Comparison of ENCODE assay signal across 22 cellular contexts in the genomic region with DNA sequence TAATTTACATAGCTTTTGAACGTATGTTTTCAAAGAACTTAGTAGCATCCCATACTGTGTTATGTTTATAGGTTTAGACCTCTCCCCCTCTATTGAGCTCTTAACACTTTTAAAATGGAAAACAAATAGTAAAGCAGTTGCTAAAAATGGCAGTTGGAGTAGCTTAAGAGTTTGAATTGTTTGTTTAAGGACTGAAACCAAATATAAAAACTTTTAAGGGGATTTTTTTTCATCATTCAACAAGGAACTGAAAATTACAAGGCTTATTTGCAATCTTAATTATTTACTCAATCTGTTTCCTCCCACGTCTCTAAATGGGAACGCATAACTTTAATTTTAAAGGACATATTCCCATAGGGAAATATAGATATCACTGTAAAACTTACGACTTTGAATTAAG. TPM values are rescaled to one million over a fixed set of nuclear protein-coding genes. Genes with fewer than 3 reads are reported as not detected.
A peak's percentile ranks its signal among the peaks of the same experiment; 100 is the strongest.
DNase-seq lines count a peak whose midpoint lies in the region; ATAC-seq, FAIRE-seq and TF ChIP-seq lines count a peak whose summit lies in the region.
"Had no signal": no experiment of that assay in that cellular context is flagged by ENCODE, and none has a peak within 500 bp of the region (broad histone marks: within the 10 kb centered on the region; RNA-seq: fewer than 3 reads in every experiment).

No MANE protein-coding gene starts in this region.

- peaks cover 69 to 96% (median 90%) of the 10 kb centered on the region in 11 experiments for H3K27me3 ChIP-seq in BLaER1 treated with 17β-estradiol and CSF1 and Interleukin-3, amounts not matched to agents 10 nM and 100 nM
- no peaks in the 10 kb centered on the region for H3K27me3 ChIP-seq in Loucy (ENCODE audit: insufficient read depth, low read length, poor library complexity, severe bottlenecking)
- H3K27me3 ChIP-seq in GM12878 (replicated peaks in 1 of 2; ENCODE audit: control insufficient read depth in 2 of 2, insufficient read depth in 2 of 2, low read length in 1 of 2) = peaks cover 5 to 16% of the 10 kb centered on the region in 2 experiments

- no peak overlapping the region for H2AFZ ChIP-seq in Loucy (ENCODE audit: low read length)
- H2AFZ ChIP-seq in GM12878 (ENCODE audit: control insufficient read depth, low read depth, low read length) = no peak overlapping the region
- H2AFZ ChIP-seq: PC-9 had no signal

- in situ Hi-C loops in GM12878 (cut with MboI) = no loop called here

- TF ChIP-seq POLR2A in GM12892 (IDR thresholded peaks at IDR 0.05; ENCODE audit: low read depth, low read length) (no peak), GM12878 (IDR thresholded peaks at IDR 0.05; ENCODE audit: low read depth, low read length) (no peak)

- no peaks in the 10 kb centered on the region for H3K9me2 ChIP-seq in Loucy (replicated peaks; ENCODE audit: low read depth, low read length)

- FAIRE-seq in GM12892 (lab: Jason Lieb, UNC) (peak; percentile 77), GM12878 (lab: Jason Lieb, UNC) (no peak)
- FAIRE-seq: A204.1, H54 had no signal

- H3K36me3 ChIP-seq in BLaER1 treated with 17β-estradiol and CSF1 and Interleukin-3, amounts not matched to agents 10 nM and 100 nM = no peaks in the 10 kb centered on the region
- H3K36me3 ChIP-seq in Loucy (ENCODE audit: insufficient read depth, low read length) (no peaks in the 10 kb centered on the region), GM12878 (ENCODE audit: control insufficient read depth in 2 of 2, insufficient read depth in 2 of 2, low read length in 1 of 2) (no peaks in the 10 kb centered on the region)
- H3K36me3 ChIP-seq: BE2C had no signal

- ATAC-seq in GM12878 = peak; percentile 8
- no peak for ATAC-seq in GM19397 (IDR thresholded peaks at IDR 0.05; ENCODE audit: unreplicated experiment)
- ATAC-seq in HG02798 (IDR thresholded peaks at IDR 0.05; ENCODE audit: poor library complexity, unreplicated experiment) = no peak
- no peak for ATAC-seq in GM19467 (IDR thresholded peaks at IDR 0.05; ENCODE audit: unreplicated experiment)
- ATAC-seq: SK-N-SH treated with all-trans-retinoic acid at 6 μM for 48 hours had no signal

- H4K20me1 ChIP-seq in BLaER1 treated with 17β-estradiol and CSF1 and Interleukin-3, amounts not matched to agents 10 nM and 100 nM = peaks cover 0 to 15% (median 0%) of the 10 kb centered on the region in 11 experiments; a peak in 7 of 22 replicates
- H4K20me1 ChIP-seq in Loucy (ENCODE audit: insufficient read depth, low read length, poor library complexity, severe bottlenecking) (no peaks in the 10 kb centered on the region), GM12878 (ENCODE audit: control insufficient read depth, insufficient read depth) (no peaks in the 10 kb centered on the region)

- peaks cover 12 to 22% (median 14%) of the 10 kb centered on the region in 11 experiments; a peak in 20 of 22 replicates for H3K9me3 ChIP-seq in BLaER1 treated with 17β-estradiol and CSF1 and Interleukin-3, amounts not matched to agents 10 nM and 100 nM (replicated peaks in 1 of 11)
- H3K9me3 ChIP-seq in Loucy (ENCODE audit: insufficient read depth, low read depth, low read length) (no peaks in the 10 kb centered on the region), GM12878 (replicated peaks; ENCODE audit: control insufficient read depth, insufficient read depth, low read length) (peaks cover 4% of the 10 kb centered on the region; the same call in 1 of the 3 replicates)
- H3K9me3 ChIP-seq: BE2C had no signal

- peak overlapping the region in 9 of 11 experiments; percentile 25 to 98 (median 96); a peak in 18 of 22 replicates for H3K27ac ChIP-seq in BLaER1 treated with 17β-estradiol and CSF1 and Interleukin-3, amounts not matched to agents 10 nM and 100 nM
- no peak overlapping the region for H3K27ac ChIP-seq in GM12878 (ENCODE audit: control insufficient read depth, insufficient read depth)
- H3K27ac ChIP-seq: PC-9, RWPE1 had no signal

- peak overlapping the region in 3 of 10 experiments; percentile 27 to 35 (median 35); a peak in 4 of 20 replicates for H3K4me3 ChIP-seq in BLaER1 treated with 17β-estradiol and CSF1 and Interleukin-3, amounts not matched to agents 10 nM and 100 nM
- H3K4me3 ChIP-seq in Loucy (ENCODE audit: low read length, poor library complexity, severe bottlenecking) (peak overlapping the region; percentile 47), GM12878 (no peak overlapping the region)
- H3K4me3 ChIP-seq: PC-9 had no signal

- intact Hi-C loops in GM12878 (cut with micrococcal nuclease; ENCODE audit: unreplicated experiment) = loop anchor here (5.0 kb wide), 1 partner anchor 379 kb away; no protein-coding TSS in a partner anchor

- BruUV-seq in GM12878 (replicated peaks; lab: Mats Ljungman, UMichigan) = no TSS peak

- no peak for TF ChIP-seq RAD21 in GM12878 (IDR thresholded peaks at IDR 0.05; ENCODE audit: insufficient read depth, low read depth, low read length)

- H3K79me2 ChIP-seq in Loucy (ENCODE audit: insufficient read depth, low read length) = peaks cover 28% of the 10 kb centered on the region
- no peaks in the 10 kb centered on the region for H3K79me2 ChIP-seq in GM12878 (ENCODE audit: control insufficient read depth, insufficient read depth, low read length)

- no peak overlapping the region for H3K27ac Mint-ChIP-seq in activated T-cell treated with anti-CD3 and anti-CD28 coated beads, Interleukin-2, amount 50 U/mL, for 24 hours
- H3K27ac Mint-ChIP-seq: HFFc6 had no signal

- H3K27me3 Mint-ChIP-seq in activated T-cell treated with anti-CD3 and anti-CD28 coated beads, Interleukin-2, amount 50 U/mL, for 24 hours = peaks cover 82% of the 10 kb centered on the region

- no peaks in the 10 kb centered on the region for H3K36me3 Mint-ChIP-seq in activated T-cell treated with anti-CD3 and anti-CD28 coated beads, Interleukin-2, amount 50 U/mL, for 24 hours (ENCODE audit: low read depth)

- POLR2A ChIA-PET in GM12878 (lab: Charles Lee) = interaction anchor here (0.9 kb wide), 1 partner anchor 35 kb away, joined by 5 read pairs; no protein-coding TSS in a partner anchor

- H3K9me3 Mint-ChIP-seq in activated T-cell treated with anti-CD3 and anti-CD28 coated beads, Interleukin-2, amount 50 U/mL, for 24 hours = peaks cover 11% of the 10 kb centered on the region

- H3K9ac ChIP-seq in BLaER1 treated with 17β-estradiol and CSF1 and Interleukin-3, amounts not matched to agents 10 nM and 100 nM = peak overlapping the region in 8 of 11 experiments; percentile 17 to 97 (median 76); a peak in 13 of 22 replicates
- peak overlapping the region; percentile 90 for H3K9ac ChIP-seq in Loucy (ENCODE audit: low read depth, low read length, poor library complexity, severe bottlenecking)
- no peak overlapping the region for H3K9ac ChIP-seq in GM12878 (ENCODE audit: control insufficient read depth, insufficient read depth, low read length)

- SMC1A ChIA-PET in GM12878 (lab: Charles Lee; ENCODE audit: uncharacterized antibody, unreplicated experiment) = interaction anchor here (0.7 to 2.0 kb wide), 12 partner anchors 12 to 142 kb away, joined by 3 to 9 read pairs (median 4); a partner anchor contains a TSS

- no peak for TF ChIP-seq CTCF in Loucy (conservative IDR thresholded peaks at IDR 0.05; ENCODE audit: low read length)
- no peak for TF ChIP-seq CTCF in GM12878 (IDR thresholded peaks at IDR 0.05 in 2 of 3, conservative IDR thresholded peaks at IDR 0.05 in 1 of 3; ENCODE audit: control insufficient read depth in 2 of 3, extremely low read depth in 1 of 3, insufficient read depth in 1 of 3, low read depth in 3 of 3, low read length in 3 of 3)

- peaks cover 28% of the 10 kb centered on the region for H3K4me1 Mint-ChIP-seq in activated T-cell treated with anti-CD3 and anti-CD28 coated beads, Interleukin-2, amount 50 U/mL, for 24 hours (ENCODE audit: low read depth)

- H3K4me1 ChIP-seq in BLaER1 treated with 17β-estradiol and CSF1 and Interleukin-3, amounts not matched to agents 10 nM and 100 nM = peaks cover 23 to 49% (median 42%) of the 10 kb centered on the region in 10 experiments
- peaks cover 42% of the 10 kb centered on the region for H3K4me1 ChIP-seq in Loucy (ENCODE audit: insufficient read depth, low read length, poor library complexity, severe bottlenecking)
- H3K4me1 ChIP-seq in GM12878 (ENCODE audit: control insufficient read depth, insufficient read depth, low read length) = peaks cover 16% of the 10 kb centered on the region
- H3K4me1 ChIP-seq: BE2C had no signal

- peaks cover 3% of the 10 kb centered on the region; the same call in 1 of the 2 replicates for H3F3A ChIP-seq in Loucy (ENCODE audit: low read depth)

- CTCF ChIA-PET in GM12878 (lab: Yijun Ruan, JAX) = interaction anchor here (1.0 kb wide), 1 partner anchor 21 kb away, joined by 3 read pairs; no protein-coding TSS in a partner anchor

- RAD21 ChIA-PET in GM12878 (lab: Charles Lee; ENCODE audit: unreplicated experiment) = interaction anchor here (0.6 to 3.7 kb wide), 9 partner anchors 19 to 390 kb away, joined by 3 to 16 read pairs (median 4); a partner anchor contains a TSS

- H3K4me2 ChIP-seq in BLaER1 treated with 17β-estradiol and CSF1 and Interleukin-3, amounts not matched to agents 10 nM and 100 nM = peak overlapping the region; percentile 55 to 88 (median 75); a peak in 21 of 22 replicates
- peak overlapping the region; percentile 73 for H3K4me2 ChIP-seq in Loucy (ENCODE audit: low read depth, low read length, poor library complexity, severe bottlenecking)
- H3K4me2 ChIP-seq in GM12878 (ENCODE audit: control insufficient read depth, insufficient read depth) = peak overlapping the region; percentile 13; the same call in 1 of the 2 replicates
- H3K4me2 ChIP-seq: PC-9 had no signal

- no peak overlapping the region for H3K4me3 Mint-ChIP-seq in activated T-cell treated with anti-CD3 and anti-CD28 coated beads, Interleukin-2, amount 50 U/mL, for 24 hours
- H3K4me3 Mint-ChIP-seq: HFFc6 had no signal

- 0 out of 4 replicates have a peak, but pooled peaks have one; percentile 33 to 34 for TF ChIP-seq EP300 in GM12878 (IDR thresholded peaks at IDR 0.05; ENCODE audit: borderline replicate concordance in 1 of 2, control insufficient read depth in 1 of 2, low read depth in 2 of 2, low read length in 2 of 2)

- 2% methylated on average over 4 of the region's 4 CpGs for WGBS in GM12878 (ENCODE audit: insufficient coverage, insufficient replicate concordance, low lambda C conversion rate, missing lambda C conversion rate)

- DNase-seq in GM12892 (ENCODE audit: insufficient read length) (no peak), GM12878 (ENCODE audit: low read depth, low spot score) (no peak)
- DNase-seq in activated T-cell treated with anti-CD3 and anti-CD28 coated beads, Interleukin-2, amount 50 U/mL, for 24 hours = no peak
- DNase-seq: BE2C; CD8-positive, alpha-beta memory T cell; HFFc6; NCI-H1436; NCI-H1930; NCI-H226; NCI-H524 treated with DMSO at 0.1 percent for 48 hours; PC-9; SIG-M5; T-helper 1 cell had no signal

RNA-seq across cellular contexts. Expression of a gene that starts 1.5 kb away (rescaled TPM):
- polyA plus RNA-seq in GM12892 (2012; ENCODE audit: missing spikeins) = 0.17 TPM
- total RNA-seq in GM12878 (2013; cell fraction: nucleolus; rRNA removed) = 0.21 and 0.49 TPM in 2 replicates
- 0.27 and 0.51 TPM in 2 replicates for total RNA-seq in GM12878 (2014; rRNA removed)
- 0.40 and 0.60 TPM in 2 replicates for total RNA-seq in GM12878 (2014; rRNA removed; fragmentation: Illumina TruSeq; extraction: Trizol)
- total RNA-seq in GM12878 (2021) = 0.21 and 0.36 TPM in 2 replicates
- polyA plus RNA-seq in GM12878 (2011; ENCODE audit: low read depth) = 0.10 TPM
- polyA plus RNA-seq in GM12878 (2011; rRNA removed) = 0.34 and 0.71 TPM in 2 replicates
- 0.16 and 0.25 TPM in 2 replicates for polyA plus RNA-seq in GM12878 (2011; cell fraction: cytosol; rRNA removed)
- 0.30 and 0.38 TPM in 2 replicates for polyA plus RNA-seq in GM12878 (2011; cell fraction: nucleus; rRNA removed)
- 0.21 and 0.24 TPM in 2 replicates for polyA plus RNA-seq in GM12878 (2012)
- polyA plus RNA-seq in GM12878 (2014; fragmentation: Illumina TruSeq; extraction: Trizol) = 0.53 and 0.95 TPM in 2 replicates
- polyA plus RNA-seq in GM12878 (2014; fragmentation: Nextera tagmentation; extraction: Ambion mirVana) = under 1 TPM; 0.13 to 0.26 TPM
- 0.65 and 0.99 TPM in 2 replicates for polyA plus RNA-seq in GM12878 (2014; rRNA removed)
- polyA plus RNA-seq in GM12878 (2016; fragmentation: Nextera tagmentation; extraction: Ambion mirVana) = under 1 TPM in 1 of 2 experiments, not detected in 1; 0.43 TPM
- polyA minus RNA-seq in GM12878 (2011; rRNA and poly(A)+ RNA removed) = 0.21 and 0.22 TPM in 2 replicates
- not detected in 2 replicates for polyA minus RNA-seq in GM12878 (2011; cell fraction: cytosol; rRNA and poly(A)+ RNA removed)
- 0.36 TPM in 1 of 2 replicates, not detected in the other for polyA minus RNA-seq in GM12878 (2011; cell fraction: nucleus; rRNA and poly(A)+ RNA removed)
- total RNA-seq: HFFc6, PC-9 had no signal
- polyA plus RNA-seq: CD8-positive, alpha-beta memory T cell had no signal

RNA-seq across cellular contexts. Expression of a gene that starts 22.9 kb away (rescaled TPM):
- polyA plus RNA-seq in GM12892 (2012; ENCODE audit: missing spikeins) = 34.8 TPM
- 43.7 and 47.2 TPM in 2 replicates for total RNA-seq in GM12878 (2013; cell fraction: nucleolus; rRNA removed)
- total RNA-seq in GM12878 (2014; rRNA removed) (27.5 and 34.6 TPM in 2 replicates), GM12878 (2014; rRNA removed; fragmentation: Illumina TruSeq; extraction: Trizol) (31.5 and 32.4 TPM in 2 replicates), GM12878 (2021) (29.1 and 29.4 TPM in 2 replicates)
- polyA plus RNA-seq in GM12878 (2011; ENCODE audit: low read depth) = 10.5 TPM
- polyA plus RNA-seq in GM12878 (2011; rRNA removed) (49.7 and 70.6 TPM in 2 replicates), GM12878 (2014; fragmentation: Illumina TruSeq; extraction: Trizol) (32.1 and 39.0 TPM in 2 replicates), GM12878 (2014; fragmentation: Nextera tagmentation; extraction: Ambion mirVana) (10 to 100 TPM in 1 of 2 experiments, 1 to 10 TPM in 1; 8.0 to 12.4 TPM), GM12878 (2014; rRNA removed) (24.2 and 24.6 TPM in 2 replicates), GM12878 (2016; fragmentation: Nextera tagmentation; extraction: Ambion mirVana) (10 to 100 TPM; 17.4 to 19.5 TPM)
- polyA plus RNA-seq in GM12878 (2011; cell fraction: cytosol; rRNA removed) = 20.6 and 22.9 TPM in 2 replicates
- polyA plus RNA-seq in GM12878 (2011; cell fraction: nucleus; rRNA removed) = 77.8 and 78.2 TPM in 2 replicates
- polyA plus RNA-seq in GM12878 (2012) = 25.9 and 26.9 TPM in 2 replicates
- polyA minus RNA-seq in GM12878 (2011; rRNA and poly(A)+ RNA removed) = 47.5 and 83.2 TPM in 2 replicates
- 16.7 and 33.9 TPM in 2 replicates for polyA minus RNA-seq in GM12878 (2011; cell fraction: cytosol; rRNA and poly(A)+ RNA removed)
- polyA minus RNA-seq in GM12878 (2011; cell fraction: nucleus; rRNA and poly(A)+ RNA removed) = 18.1 and 22.3 TPM in 2 replicates

RNA-seq across cellular contexts. Expression of a gene that starts 27.6 kb away (rescaled TPM):
- 111 TPM for polyA plus RNA-seq in GM12892 (2012; ENCODE audit: missing spikeins)
- 52.1 and 56.3 TPM in 2 replicates for total RNA-seq in GM12878 (2013; cell fraction: nucleolus; rRNA removed)
- 65.3 and 70.9 TPM in 2 replicates for total RNA-seq in GM12878 (2014; rRNA removed)
- 64.5 and 72.3 TPM in 2 replicates for total RNA-seq in GM12878 (2014; rRNA removed; fragmentation: Illumina TruSeq; extraction: Trizol)
- total RNA-seq in GM12878 (2021) = 68.0 and 74.3 TPM in 2 replicates
- 65.1 TPM for polyA plus RNA-seq in GM12878 (2011; ENCODE audit: low read depth)
- 101 and 151 TPM in 2 replicates for polyA plus RNA-seq in GM12878 (2011; rRNA removed)
- polyA plus RNA-seq in GM12878 (2011; cell fraction: cytosol; rRNA removed) = 33.9 and 35.7 TPM in 2 replicates
- 63.7 and 81.5 TPM in 2 replicates for polyA plus RNA-seq in GM12878 (2011; cell fraction: nucleus; rRNA removed)
- 65.2 and 75.4 TPM in 2 replicates for polyA plus RNA-seq in GM12878 (2012)
- polyA plus RNA-seq in GM12878 (2014; fragmentation: Illumina TruSeq; extraction: Trizol) = 68.1 and 74.9 TPM in 2 replicates
- polyA plus RNA-seq in GM12878 (2014; fragmentation: Nextera tagmentation; extraction: Ambion mirVana) = 100 to 1,000 TPM; 238 to 248 TPM
- polyA plus RNA-seq in GM12878 (2014; rRNA removed) = 60.9 and 64.7 TPM in 2 replicates
- polyA plus RNA-seq in GM12878 (2016; fragmentation: Nextera tagmentation; extraction: Ambion mirVana) = 100 to 1,000 TPM; 171 to 205 TPM
- 16.1 and 21.0 TPM in 2 replicates for polyA minus RNA-seq in GM12878 (2011; rRNA and poly(A)+ RNA removed)
- 2.5 and 4.7 TPM in 2 replicates for polyA minus RNA-seq in GM12878 (2011; cell fraction: cytosol; rRNA and poly(A)+ RNA removed)
- 21.8 and 26.3 TPM in 2 replicates for polyA minus RNA-seq in GM12878 (2011; cell fraction: nucleus; rRNA and poly(A)+ RNA removed)

Comparison
In these comparisons a context has a peak if more than half of its experiments do, and no peak if none do; other contexts are left out.
1. H3K4me2 ChIP-seq: peak in every context shown above with its lines; median percentile 75 in BLaER1 treated with 17β-estradiol and CSF1 and Interleukin-3, amounts not matched to agents 10 nM and 100 nM; 73 in Loucy; 13 in GM12878.